1 cellular context compared by ENCODE assay signal in the genomic region with DNA sequence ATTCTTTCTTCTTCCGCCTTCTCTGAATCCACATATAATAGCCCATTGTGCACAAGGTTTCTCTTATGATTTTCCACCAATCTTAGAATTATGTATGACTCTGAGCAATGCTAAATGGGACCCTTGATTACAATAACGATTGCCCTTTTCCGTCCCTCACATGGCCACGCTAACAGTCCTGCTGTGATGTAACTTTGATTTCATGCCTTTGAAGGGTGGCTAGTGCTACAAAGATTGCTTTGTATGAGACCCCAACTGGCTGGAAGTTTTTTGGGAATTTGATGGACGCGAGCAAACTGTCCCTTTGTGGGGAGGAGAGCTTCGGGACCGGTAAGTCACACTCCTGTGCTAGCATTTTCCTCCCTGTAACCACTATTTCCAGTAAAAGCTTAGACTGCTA.
TF ChIP-seq lines count a peak whose summit lies in the region.

No MANE protein-coding gene starts in this region.

TF ChIP-seq in GM23338, 12 proteins besides CTCF, POLR2A, EP300 and RAD21 (continued from another document):
- TF ChIP-seq, protein P1, sequence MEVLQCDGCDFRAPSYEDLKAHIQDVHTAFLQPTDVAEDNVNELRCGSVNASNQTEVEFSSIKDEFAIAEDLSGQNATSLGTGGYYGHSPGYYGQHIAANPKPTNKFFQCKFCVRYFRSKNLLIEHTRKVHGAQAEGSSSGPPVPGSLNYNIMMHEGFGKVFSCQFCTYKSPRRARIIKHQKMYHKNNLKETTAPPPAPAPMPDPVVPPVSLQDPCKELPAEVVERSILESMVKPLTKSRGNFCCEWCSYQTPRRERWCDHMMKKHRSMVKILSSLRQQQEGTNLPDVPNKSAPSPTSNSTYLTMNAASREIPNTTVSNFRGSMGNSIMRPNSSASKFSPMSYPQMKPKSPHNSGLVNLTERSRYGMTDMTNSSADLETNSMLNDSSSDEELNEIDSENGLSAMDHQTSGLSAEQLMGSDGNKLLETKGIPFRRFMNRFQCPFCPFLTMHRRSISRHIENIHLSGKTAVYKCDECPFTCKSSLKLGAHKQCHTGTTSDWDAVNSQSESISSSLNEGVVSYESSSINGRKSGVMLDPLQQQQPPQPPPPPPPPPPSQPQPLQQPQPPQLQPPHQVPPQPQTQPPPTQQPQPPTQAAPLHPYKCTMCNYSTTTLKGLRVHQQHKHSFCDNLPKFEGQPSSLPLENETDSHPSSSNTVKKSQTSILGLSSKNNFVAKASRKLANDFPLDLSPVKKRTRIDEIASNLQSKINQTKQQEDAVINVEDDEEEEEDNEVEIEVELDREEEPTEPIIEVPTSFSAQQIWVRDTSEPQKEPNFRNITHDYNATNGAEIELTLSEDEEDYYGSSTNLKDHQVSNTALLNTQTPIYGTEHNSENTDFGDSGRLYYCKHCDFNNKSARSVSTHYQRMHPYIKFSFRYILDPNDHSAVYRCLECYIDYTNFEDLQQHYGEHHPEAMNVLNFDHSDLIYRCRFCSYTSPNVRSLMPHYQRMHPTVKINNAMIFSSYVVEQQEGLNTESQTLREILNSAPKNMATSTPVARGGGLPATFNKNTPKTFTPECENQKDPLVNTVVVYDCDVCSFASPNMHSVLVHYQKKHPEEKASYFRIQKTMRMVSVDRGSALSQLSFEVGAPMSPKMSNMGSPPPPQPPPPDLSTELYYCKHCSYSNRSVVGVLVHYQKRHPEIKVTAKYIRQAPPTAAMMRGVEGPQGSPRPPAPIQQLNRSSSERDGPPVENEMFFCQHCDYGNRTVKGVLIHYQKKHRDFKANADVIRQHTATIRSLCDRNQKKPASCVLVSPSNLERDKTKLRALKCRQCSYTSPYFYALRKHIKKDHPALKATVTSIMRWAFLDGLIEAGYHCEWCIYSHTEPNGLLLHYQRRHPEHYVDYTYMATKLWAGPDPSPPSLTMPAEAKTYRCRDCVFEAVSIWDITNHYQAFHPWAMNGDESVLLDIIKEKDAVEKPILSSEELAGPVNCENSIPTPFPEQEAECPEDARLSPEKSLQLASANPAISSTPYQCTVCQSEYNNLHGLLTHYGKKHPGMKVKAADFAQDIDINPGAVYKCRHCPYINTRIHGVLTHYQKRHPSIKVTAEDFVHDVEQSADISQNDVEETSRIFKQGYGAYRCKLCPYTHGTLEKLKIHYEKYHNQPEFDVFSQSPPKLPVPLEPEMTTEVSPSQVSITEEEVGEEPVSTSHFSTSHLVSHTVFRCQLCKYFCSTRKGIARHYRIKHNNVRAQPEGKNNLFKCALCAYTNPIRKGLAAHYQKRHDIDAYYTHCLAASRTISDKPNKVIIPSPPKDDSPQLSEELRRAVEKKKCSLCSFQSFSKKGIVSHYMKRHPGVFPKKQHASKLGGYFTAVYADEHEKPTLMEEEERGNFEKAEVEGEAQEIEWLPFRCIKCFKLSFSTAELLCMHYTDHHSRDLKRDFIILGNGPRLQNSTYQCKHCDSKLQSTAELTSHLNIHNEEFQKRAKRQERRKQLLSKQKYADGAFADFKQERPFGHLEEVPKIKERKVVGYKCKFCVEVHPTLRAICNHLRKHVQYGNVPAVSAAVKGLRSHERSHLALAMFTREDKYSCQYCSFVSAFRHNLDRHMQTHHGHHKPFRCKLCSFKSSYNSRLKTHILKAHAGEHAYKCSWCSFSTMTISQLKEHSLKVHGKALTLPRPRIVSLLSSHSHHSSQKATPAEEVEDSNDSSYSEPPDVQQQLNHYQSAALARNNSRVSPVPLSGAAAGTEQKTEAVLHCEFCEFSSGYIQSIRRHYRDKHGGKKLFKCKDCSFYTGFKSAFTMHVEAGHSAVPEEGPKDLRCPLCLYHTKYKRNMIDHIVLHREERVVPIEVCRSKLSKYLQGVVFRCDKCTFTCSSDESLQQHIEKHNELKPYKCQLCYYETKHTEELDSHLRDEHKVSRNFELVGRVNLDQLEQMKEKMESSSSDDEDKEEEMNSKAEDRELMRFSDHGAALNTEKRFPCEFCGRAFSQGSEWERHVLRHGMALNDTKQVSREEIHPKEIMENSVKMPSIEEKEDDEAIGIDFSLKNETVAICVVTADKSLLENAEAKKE (CRISPR knock-in tag; IDR thresholded peaks at IDR 0.05): no peak
- TF ChIP-seq EZH2phosphoT487 (IDR thresholded peaks at IDR 0.05; ENCODE audit: unreplicated experiment): no peak
- TF ChIP-seq POLR2AphosphoS5 (IDR thresholded peaks at IDR 0.05; ENCODE audit: low read depth): no peak
